In genomic region chr6:43506667-43507471, GRCh38 we compare ENCODE assay signal across 8 cellular contexts. TPM values are rescaled to one million over a fixed set of nuclear protein-coding genes. Genes with fewer than 3 reads are reported as not detected.
DNase-seq lines count a peak whose midpoint lies in the region; ATAC-seq lines count a peak whose summit lies in the region.

No MANE protein-coding gene starts in this region.

- H3K27ac Mint-ChIP-seq in T-helper 17 cell, result peak overlapping the region; percentile 72

- peaks cover 25% of the 10 kb centered on the region for H3K4me1 Mint-ChIP-seq in T-helper 17 cell

- peaks cover 3% of the 10 kb centered on the region for H3K36me3 Mint-ChIP-seq in T-helper 17 cell (ENCODE audit: low read depth)

- H3K4me3 Mint-ChIP-seq in T-helper 17 cell, result no peak overlapping the region

- H3K27me3 Mint-ChIP-seq in T-helper 17 cell, result peaks cover 22% of the 10 kb centered on the region

- peak; percentile 66 for ATAC-seq in GM21786 (IDR thresholded peaks at IDR 0.05; ENCODE audit: unreplicated experiment)
- peak; percentile 67 for ATAC-seq in T-helper 17 cell
- peak; percentile 35 to 42 for ATAC-seq in left cardiac atrium
- ATAC-seq in GM18873 (IDR thresholded peaks at IDR 0.05; ENCODE audit: low FRiP score, unreplicated experiment), result no peak

- H3K9me3 ChIP-seq in T-helper 17 cell (ENCODE audit: control insufficient read depth, low read length, poor library complexity, severe bottlenecking), result no peaks in the 10 kb centered on the region

- intact Hi-C loops in left cardiac atrium (cut with DNase I), result loop anchor here (2.0 to 5.0 kb wide), 3 partner anchors 52 to 120 kb away; partner anchors contain the start of gene DLK2 (in 1 of the 2)

- DNase-seq in COR-L47 (lab: John Stamatoyannopoulos, UW) (peak; percentile 54), NCI-H146 (lab: John Stamatoyannopoulos, UW) (peak; percentile 80), T-helper 17 cell (peak; percentile 59 to 76 (median 63)), amniotic epithelial cell (ENCODE audit: low read depth) (peak; percentile 68), left cardiac atrium (peak; percentile 76), retina (peak; percentile 91)

RNA-seq across cellular contexts. Expression of gene LRRC73, which starts 3.3 kb away (rescaled TPM):
- total RNA-seq in T-helper 17 cell, result under 1 TPM; 0.37 TPM
- 1 to 10 TPM in 1 of 2 donors, under 1 TPM in 1; 0.50 to 1.2 TPM for total RNA-seq in left cardiac atrium

RNA-seq across cellular contexts. Expression of gene YIPF3, which starts 9.9 kb away (rescaled TPM):
- total RNA-seq in T-helper 17 cell, result 10 to 100 TPM; 50.5 to 55.9 TPM
- total RNA-seq in left cardiac atrium, result 10 to 100 TPM; 64.4 to 73.5 TPM

RNA-seq across cellular contexts. Expression of gene POLR1C, which starts 10.0 kb away (rescaled TPM):
- total RNA-seq in T-helper 17 cell, result 10 to 100 TPM; 51.6 to 54.9 TPM
- total RNA-seq in left cardiac atrium, result 10 to 100 TPM; 17.8 to 28.3 TPM

RNA-seq across cellular contexts. Expression of gene TJAP1, which starts 29.5 kb away (rescaled TPM):
- 10 to 100 TPM; 33.2 to 36.3 TPM for total RNA-seq in T-helper 17 cell
- total RNA-seq in left cardiac atrium, result 10 to 100 TPM; 17.4 to 18.3 TPM

RNA-seq across cellular contexts. Expression of gene DLK2, which starts 51.5 kb away (rescaled TPM):
- total RNA-seq in T-helper 17 cell (under 1 TPM; 0.25 to 0.89 TPM), left cardiac atrium (under 1 TPM in 1 of 2 donors, not detected in 1; 0.68 TPM)
